17 cellular contexts compared by ENCODE assay signal in the genomic region with DNA sequence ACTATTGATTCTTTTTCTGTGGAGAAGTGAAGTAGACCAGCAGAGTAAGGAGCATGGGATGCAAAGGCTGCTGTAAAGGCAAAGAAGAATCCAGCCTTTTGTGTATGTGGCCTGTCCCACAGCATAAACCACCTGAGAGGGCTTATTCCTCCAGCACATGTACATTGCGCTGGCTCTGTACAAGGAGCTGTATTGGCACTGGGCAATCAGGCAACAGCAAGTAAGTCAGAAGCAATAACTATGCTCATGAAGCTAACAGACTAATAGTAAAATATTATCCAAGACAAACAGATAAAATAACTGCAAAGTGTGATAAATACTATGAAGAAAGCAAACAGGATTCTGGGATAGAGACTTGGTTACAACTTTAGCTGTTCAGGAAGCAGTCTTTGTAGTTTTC.
DNase-seq lines count a peak whose midpoint lies in the region; FAIRE-seq and TF ChIP-seq lines count a peak whose summit lies in the region.
"Had no signal": no experiment of that assay in that cellular context is flagged by ENCODE, and none has a peak within 500 bp of the region (broad histone marks: within the 10 kb centered on the region; RNA-seq: fewer than 3 reads in every experiment).

No MANE protein-coding gene starts in this region.

- H3K36me3 ChIP-seq in colonic mucosa (no peaks in the 10 kb centered on the region), mesenchymal stem cell (ENCODE audit: control insufficient read depth in 1 of 2, insufficient read depth in 2 of 2, low read depth in 1 of 2, low read length in 2 of 2) (no peaks in the 10 kb centered on the region), transverse colon (no peaks in the 10 kb centered on the region)
- H3K36me3 ChIP-seq: BLaER1 had no signal

- no peak overlapping the region for H3K18ac ChIP-seq in mesenchymal stem cell (ENCODE audit: low read depth in 1 of 2, low read length in 2 of 2)

- WGBS in mesenchymal stem cell: 100% methylated on average over 1 of the region's 1 CpG
- WGBS in transverse colon (ENCODE audit: low coverage in 1 of 2), 2 donors: 52 to 67% methylated on average over 1 of the region's 1 CpG

- H3K4me1 ChIP-seq in colonic mucosa (no peaks in the 10 kb centered on the region), mesenchymal stem cell (ENCODE audit: control insufficient read depth, insufficient read depth, low read depth, low read length) (peaks cover 2% of the 10 kb centered on the region), transverse colon (peaks cover 4 to 32% (median 12%) of the 10 kb centered on the region in 4 donors)

- H2BK5ac ChIP-seq in mesenchymal stem cell (ENCODE audit: low read depth, low read length, poor library complexity, severe bottlenecking): no peak overlapping the region

- no peak overlapping the region for H2BK15ac ChIP-seq in mesenchymal stem cell (ENCODE audit: low read depth, poor library complexity, severe bottlenecking)

- no peak overlapping the region for H3K23ac ChIP-seq in mesenchymal stem cell (ENCODE audit: low read length in 2 of 2)

- H3K4me3 ChIP-seq in colonic mucosa: no peak overlapping the region
- H3K4me3 ChIP-seq in mesenchymal stem cell (ENCODE audit: insufficient read depth in 1 of 2, low read depth in 1 of 2, low read length in 2 of 2): no peak overlapping the region
- no peak overlapping the region for H3K4me3 ChIP-seq in transverse colon
- H3K4me3 ChIP-seq: BLaER1 had no signal

- DNase-seq in HTR-8/SVneo (ENCODE audit: insufficient read length, low spot score): no peak
- DNase-seq in colonic mucosa: no peak
- no peak for DNase-seq in mesenchymal stem cell
- DNase-seq in transverse colon: peak; percentile 30
- no peak for DNase-seq in GM20000 (ENCODE audit: low spot score)
- no peak for DNase-seq in GM13977 (ENCODE audit: low spot score)
- no peak for DNase-seq in stimulated activated CD4-positive, alpha-beta T cell treated with anti-CD3 and anti-CD28 coated beads, Interleukin-4, amount 100 ng/mL, for 4 hours
- DNase-seq: CD8-positive, alpha-beta memory T cell; DMS 273 treated with DMSO at 0.1 percent for 48 hours; H7; IMR-90; Kasumi-1; NCI-H1417; NCI-H2029 treated with DMSO at 0.1 percent for 48 hours; NCI-H510A; SIG-M5 had no signal

- peak overlapping the region; percentile 59 for H3K27ac ChIP-seq in colonic mucosa
- no peak overlapping the region for H3K27ac ChIP-seq in mesenchymal stem cell (ENCODE audit: low read length, poor library complexity, severe bottlenecking)
- H3K27ac ChIP-seq in transverse colon: peak overlapping the region; percentile 64 to 76 (median 70)
- H3K27ac ChIP-seq: BLaER1 had no signal

- H2AFZ ChIP-seq in mesenchymal stem cell (ENCODE audit: low read depth, low read length): no peak overlapping the region

- H3K14ac ChIP-seq in mesenchymal stem cell (ENCODE audit: low read length in 2 of 2): no peak overlapping the region

- no peak overlapping the region for H2BK12ac ChIP-seq in mesenchymal stem cell (ENCODE audit: low read length in 2 of 2)

- H4K8ac ChIP-seq in mesenchymal stem cell (ENCODE audit: low read length): peak overlapping the region; percentile 75

- peak; percentile 20 for FAIRE-seq in HTR-8/SVneo (lab: Jason Lieb, UNC)

- peak overlapping the region in 1 of 2 donors; percentile 8 for H3K9ac ChIP-seq in colonic mucosa (ENCODE audit: low read depth in 2 of 2, low read length in 2 of 2)
- H3K9ac ChIP-seq in mesenchymal stem cell (ENCODE audit: low read length): peak overlapping the region; percentile 77
- H3K9ac ChIP-seq: BLaER1 had no signal

- no peak for TF ChIP-seq EP300 in transverse colon (IDR thresholded peaks at IDR 0.05; ENCODE audit: low read depth)

- no peak overlapping the region for H3K4ac ChIP-seq in mesenchymal stem cell (ENCODE audit: low read depth in 1 of 2, low read length in 2 of 2)

- no peak overlapping the region for H2AK5ac ChIP-seq in mesenchymal stem cell (ENCODE audit: low read length, severe bottlenecking)

- intact Hi-C loops in colonic mucosa (cut with DNase I) (no loop called here), transverse colon (cut with DNase I; ENCODE audit: low total_unique reads) (no loop called here)

- H3K9me3 ChIP-seq in colonic mucosa (no peaks in the 10 kb centered on the region), mesenchymal stem cell (ENCODE audit: control insufficient read depth, low read length) (no peaks in the 10 kb centered on the region), transverse colon (no peaks in the 10 kb centered on the region)
- H3K9me3 ChIP-seq: BLaER1 had no signal

- no peak overlapping the region for H3K4me2 ChIP-seq in mesenchymal stem cell (ENCODE audit: low read length, poor library complexity, severe bottlenecking)
- H3K4me2 ChIP-seq: BLaER1 had no signal

- in situ Hi-C loops in transverse colon (cut with MboI; ENCODE audit: low pct_ligation_motif_present in 1 of 4, low pct_unique_long_range_greater_than_20kb in 1 of 4, low sequenced_read_pairs in 3 of 4) (no loop called here), GM13977 (cut with MboI; ENCODE audit: low pct_unique_long_range_greater_than_20kb, low sequenced_read_pairs, unreplicated experiment) (no loop called here)

- TF ChIP-seq CTCF in colonic mucosa (IDR thresholded peaks at IDR 0.05): no peak
- no peak for TF ChIP-seq CTCF in transverse colon (IDR thresholded peaks at IDR 0.05)
- no peak for TF ChIP-seq CTCF in GM20000 (IDR thresholded peaks at IDR 0.05; ENCODE audit: extremely low read depth, missing control alignments)
- no peak for TF ChIP-seq CTCF in GM13977 (IDR thresholded peaks at IDR 0.05; ENCODE audit: extremely low read depth, insufficient read depth, missing control alignments)

- no peak for TF ChIP-seq POLR2A in transverse colon (IDR thresholded peaks at IDR 0.05)

- no peak overlapping the region for H2BK120ac ChIP-seq in mesenchymal stem cell (ENCODE audit: low read depth, low read length)

- H4K91ac ChIP-seq in mesenchymal stem cell (ENCODE audit: low read length): no peak overlapping the region

- no peaks in the 10 kb centered on the region for H3K79me1 ChIP-seq in mesenchymal stem cell (replicated peaks; ENCODE audit: low read length, poor library complexity, severe bottlenecking)

- H3K27me3 ChIP-seq in colonic mucosa: no peaks in the 10 kb centered on the region
- no peaks in the 10 kb centered on the region for H3K27me3 ChIP-seq in mesenchymal stem cell (ENCODE audit: control insufficient read depth in 1 of 2, insufficient read depth in 1 of 2, low read length in 2 of 2)
- H3K27me3 ChIP-seq in transverse colon: no peaks in the 10 kb centered on the region
- H3K27me3 ChIP-seq: BLaER1 had no signal
